In genomic region chr1:54404939-54405880, GRCh38 we compare ENCODE assay signal across 8 cellular contexts. TPM values are rescaled to one million over a fixed set of nuclear protein-coding genes. Genes with fewer than 3 reads are reported as not detected.
DNase-seq lines count a peak whose midpoint lies in the region; ATAC-seq, FAIRE-seq and TF ChIP-seq lines count a peak whose summit lies in the region.

No MANE protein-coding gene starts in this region.

- CTCF ChIA-PET in A549 (lab: Yijun Ruan, JAX): interaction anchor here (1.2 to 2.5 kb wide), 2 partner anchors 84 to 253 kb away, joined by 3 to 27 read pairs; no protein-coding TSS in a partner anchor
- CTCF ChIA-PET in SK-N-SH (lab: Yijun Ruan, JAX): interaction anchor here (0.7 to 2.5 kb wide), 16 partner anchors 9 to 284 kb away, joined by 3 to 12 read pairs (median 4); partner anchors contain the start of genes ACOT11, CYB5RL and MRPL37

- TF ChIP-seq CTCF in A549 (IDR thresholded peaks at IDR 0.05) (0 out of 3 replicates have a peak, but pooled peaks have one; percentile 4), GM12864 (IDR thresholded peaks at IDR 0.05; ENCODE audit: low read depth, low read length, missing control alignments) (no peak), SK-N-SH (IDR thresholded peaks at IDR 0.05) (peak; percentile 25; the same call in 1 of the 2 replicates)

- no peak for ATAC-seq in A549
- no peak for ATAC-seq in GM21529 (IDR thresholded peaks at IDR 0.05; ENCODE audit: unreplicated experiment)
- no peak for ATAC-seq in HG02759 (IDR thresholded peaks at IDR 0.05; ENCODE audit: unreplicated experiment)

- peaks cover 5% of the 10 kb centered on the region; the same call in 1 of the 2 replicates for H4K20me1 ChIP-seq in SK-N-SH (ENCODE audit: insufficient read depth)

- POLR2A ChIA-PET in A549 (lab: Yijun Ruan, JAX) (interaction anchor here (1.1 kb wide), 1 partner anchor 205 kb away, joined by 3 read pairs; the partner anchor contains the start of genes CYB5RL and MRPL37), SK-N-SH (lab: Yijun Ruan, JAX) (interaction anchor here (0.9 kb wide), 1 partner anchor 84 kb away, joined by 3 read pairs; no protein-coding TSS in a partner anchor)

- no peaks in the 10 kb centered on the region for H3K9me3 ChIP-seq in A549
- no peaks in the 10 kb centered on the region for H3K9me3 ChIP-seq in SK-N-SH
- H3K9me3 ChIP-seq in endocrine pancreas (ENCODE audit: control insufficient read depth, low read length): no peaks in the 10 kb centered on the region

- TF ChIP-seq EP300 in A549 (IDR thresholded peaks at IDR 0.05): no peak
- TF ChIP-seq EP300 in SK-N-SH (IDR thresholded peaks at IDR 0.05; ENCODE audit: borderline replicate concordance in 1 of 2, low read depth in 1 of 2, low read length in 1 of 2): no peak

- H3K79me2 ChIP-seq in SK-N-SH (ENCODE audit: insufficient read depth): peaks cover 32% of the 10 kb centered on the region

- H3K36me3 ChIP-seq in SK-N-SH (replicated peaks in 1 of 2; ENCODE audit: control insufficient read depth in 1 of 2, insufficient read depth in 2 of 2, low read length in 1 of 2): peaks cover 18 to 27% of the 10 kb centered on the region in 2 experiments
- no peaks in the 10 kb centered on the region for H3K36me3 ChIP-seq in endocrine pancreas (ENCODE audit: control insufficient read depth, insufficient read depth, low read length)

- H3K27ac ChIP-seq in A549 (peak overlapping the region; percentile 50 to 99), SK-N-SH (ENCODE audit: low read depth in 2 of 2, low read length in 1 of 2) (peak overlapping the region in 1 of 2 experiments; percentile 64; a peak in 2 of 4 replicates)

- H3K9ac ChIP-seq in SK-N-SH (peak overlapping the region; percentile 64; the same call in 1 of the 2 replicates), endocrine pancreas (ENCODE audit: control insufficient read depth, insufficient read depth, low read length) (peak overlapping the region; percentile 8)

- no peaks in the 10 kb centered on the region for H3K9me2 ChIP-seq in SK-N-SH

- 0 out of 2 replicates have a peak overlapping the region, but pooled peaks have one; percentile 14 for H2AFZ ChIP-seq in SK-N-SH (ENCODE audit: low read depth)

- H3K4me3 ChIP-seq in A549 (peak overlapping the region; percentile 94), GM12864 (ENCODE audit: low read depth, low read length) (peak overlapping the region; percentile 83), SK-N-SH (ENCODE audit: low read depth in 2 of 2, low read length in 1 of 2) (peak overlapping the region; percentile 72 to 84), endocrine pancreas (ENCODE audit: control insufficient read depth, insufficient read depth, low read length) (no peak overlapping the region)

- H3K4me2 ChIP-seq in A549 (peak overlapping the region; percentile 95), SK-N-SH (peak overlapping the region; percentile 98)

- H3F3A ChIP-seq in SK-N-SH (replicated peaks; ENCODE audit: insufficient read depth): peaks cover 22% of the 10 kb centered on the region

- no peak for TF ChIP-seq POLR2A in A549 (IDR thresholded peaks at IDR 0.05; ENCODE audit: low read length)

- no peak for DNase-seq in A549 (ENCODE audit: low read depth in 1 of 2, low spot score in 1 of 2)
- DNase-seq in GM12864 (ENCODE audit: low read depth): no peak
- peak; percentile 71 for DNase-seq in SK-N-SH
- peak; percentile 53 for DNase-seq in myocyte (ENCODE audit: low read depth)
- no peak for DNase-seq in 8988T

- whole genome bisulfite sequencing in A549 (ENCODE audit: missing lambda C conversion rate): 45% methylated on average over 28 of the region's 91 CpGs
- WGBS in SK-N-SH (ENCODE audit: low lambda C conversion rate): 12% methylated on average over 20 of the region's 91 CpGs

- TF ChIP-seq RAD21 in A549 (conservative IDR thresholded peaks at IDR 0.05 in 1 of 2, IDR thresholded peaks at IDR 0.05 in 1 of 2): no peak
- TF ChIP-seq RAD21 in SK-N-SH (IDR thresholded peaks at IDR 0.05; ENCODE audit: low read length): peak; percentile 30; the same call in 1 of the 2 replicates

- no peaks in the 10 kb centered on the region for H3K27me3 ChIP-seq in SK-N-SH (ENCODE audit: insufficient read depth)
- no peaks in the 10 kb centered on the region for H3K27me3 ChIP-seq in endocrine pancreas (ENCODE audit: control insufficient read depth, insufficient read depth, low read length)

- H3K4me1 ChIP-seq in A549 (peaks cover 19% of the 10 kb centered on the region), SK-N-SH (ENCODE audit: control insufficient read depth in 1 of 2, insufficient read depth in 2 of 2, low read depth in 1 of 2, low read length in 1 of 2) (peaks cover 20 to 43% of the 10 kb centered on the region in 2 experiments), endocrine pancreas (ENCODE audit: control insufficient read depth, insufficient read depth, low read length) (no peaks in the 10 kb centered on the region)

- no peak for FAIRE-seq in A549 (lab: Jason Lieb, UNC)

TF ChIP-seq in A549, 52 proteins besides CTCF, POLR2A, EP300 and RAD21 (continues in another document):
- TF ChIP-seq PBX3 (IDR thresholded peaks at IDR 0.05) (no peak), ATOH8 (CRISPR knock-in tag; IDR thresholded peaks at IDR 0.05; ENCODE audit: low read depth) (no peak), ELK1 (IDR thresholded peaks at IDR 0.05; ENCODE audit: low read depth, low read length) (no peak), JUNB (IDR thresholded peaks at IDR 0.05) (no peak), POLR2AphosphoS2 (conservative IDR thresholded peaks at IDR 0.05; ENCODE audit: low read length) (no peak)

TF ChIP-seq in SK-N-SH, 30 proteins besides CTCF, POLR2A, EP300 and RAD21:
- no peak for TF ChIP-seq RCOR1 (IDR thresholded peaks at IDR 0.05; ENCODE audit: low read length)
- TF ChIP-seq NFIC (IDR thresholded peaks at IDR 0.05; ENCODE audit: borderline replicate concordance): no peak
- TF ChIP-seq MXI1 (IDR thresholded peaks at IDR 0.05; ENCODE audit: low read depth, low read length): 0 out of 2 replicates have a peak, but pooled peaks have one; percentile 33
- TF ChIP-seq PBX3 (IDR thresholded peaks at IDR 0.05): no peak
- no peak for TF ChIP-seq ELF1 (IDR thresholded peaks at IDR 0.05)

RNA-seq across cellular contexts. Expression of gene SSBP3, which starts 1.0 kb away (rescaled TPM):
- 6.6 and 7.2 TPM in 2 replicates for polyA plus RNA-seq in A549 (2011; rRNA removed)
- 8.6 and 14.8 TPM in 2 replicates for polyA plus RNA-seq in A549 (2012; cell fraction: cytosol; rRNA removed)
- polyA plus RNA-seq in A549 (2012; cell fraction: nucleus; rRNA removed): 11.1 and 13.3 TPM in 2 replicates
- polyA plus RNA-seq in A549 (2017; fragmentation: RNase III; extraction: RNeasy Plus Mini Kit Qiagen cat#74134 plus additional on column Dnase treatment): 8.3 to 10.2 TPM (median 9.1 TPM) in 3 replicates
- polyA minus RNA-seq in A549 (2011; rRNA and poly(A)+ RNA removed): 4.8 and 5.0 TPM in 2 replicates
- polyA plus RNA-seq in SK-N-SH (2012; rRNA removed): 18.0 and 26.2 TPM in 2 replicates
- 15.6 and 23.2 TPM in 2 replicates for polyA plus RNA-seq in SK-N-SH (2012; cell fraction: cytosol; rRNA removed)
- polyA plus RNA-seq in SK-N-SH (2012; cell fraction: nucleus; rRNA removed): 11.7 and 18.1 TPM in 2 replicates
- 15.3 and 21.8 TPM in 2 replicates for total RNA-seq in myocyte
- polyA plus RNA-seq in myocyte (2012): 47.8 TPM

Comparison
In these comparisons a context has a peak if more than half of its experiments do, and no peak if none do; other contexts are left out.
1. DNase-seq: peak in SK-N-SH (single experiment) and myocyte (single experiment); none in A549 (0 of 2), GM12864 (single experiment) and 8988T (single experiment).
2. Of the 12 proteins assayed by ChIP-seq in both A549 and SK-N-SH: peak only in A549: none; only in SK-N-SH: RAD21; in both: CTCF; in neither: 10.